In genomic region chr2:201233192-201234166, GRCh38 we compare ENCODE assay signal across 1 cellular context.
A peak's percentile ranks its signal among the peaks of the same experiment; 100 is the strongest.
TF ChIP-seq lines count a peak whose summit lies in the region.

No MANE protein-coding gene starts in this region.

TF ChIP-seq in HepG2, 621 proteins besides CTCF, POLR2A, EP300 and RAD21 (continued from another document and continues in another):
- TF ChIP-seq PBX2 (CRISPR knock-in tag; IDR thresholded peaks at IDR 0.05) = no peak
- no peak for TF ChIP-seq CHD4 (IDR thresholded peaks at IDR 0.05; ENCODE audit: borderline replicate concordance, low read length)
- TF ChIP-seq POGZ (CRISPR knock-in tag; IDR thresholded peaks at IDR 0.05) = 0 out of 2 replicates have a peak, but pooled peaks have one; percentile 33
- peak; percentile 51; the same call in 1 of the 2 replicates for TF ChIP-seq PHF21A (CRISPR knock-in tag; IDR thresholded peaks at IDR 0.05)
- TF ChIP-seq RBM22 (optimal IDR thresholded peaks at IDR 0.05; ENCODE audit: low read length) = no peak
- no peak for TF ChIP-seq ZNF17 (CRISPR knock-in tag; IDR thresholded peaks at IDR 0.05)
- TF ChIP-seq CERS6 (CRISPR knock-in tag; IDR thresholded peaks at IDR 0.05) = no peak
- TF ChIP-seq MLLT10 (CRISPR knock-in tag; IDR thresholded peaks at IDR 0.05) = 0 out of 2 replicates have a peak, but pooled peaks have one; percentile 55
- peak; percentile 53; the same call in 1 of the 2 replicates for TF ChIP-seq FOXC1 (CRISPR knock-in tag; IDR thresholded peaks at IDR 0.05; ENCODE audit: borderline replicate concordance)
- TF ChIP-seq TRAFD1 (CRISPR knock-in tag; IDR thresholded peaks at IDR 0.05; ENCODE audit: borderline replicate concordance) = no peak
- TF ChIP-seq SRSF4 (IDR thresholded peaks at IDR 0.05; ENCODE audit: low read depth, low read length, poor library complexity, severe bottlenecking) = no peak
- TF ChIP-seq PRDM15 (CRISPR knock-in tag; IDR thresholded peaks at IDR 0.05) = 0 out of 2 replicates have a peak, but pooled peaks have one; percentile 47
- no peak; the same call in 1 of the 2 replicates for TF ChIP-seq ZFP1 (CRISPR knock-in tag; IDR thresholded peaks at IDR 0.05)
- no peak for TF ChIP-seq AGO2 (optimal IDR thresholded peaks at IDR 0.05; ENCODE audit: low read depth, low read length)
- no peak for TF ChIP-seq RFX1 (IDR thresholded peaks at IDR 0.05)
- TF ChIP-seq HNRNPUL1 (IDR thresholded peaks at IDR 0.05; ENCODE audit: low read depth, low read length) = no peak
- no peak for TF ChIP-seq ZNF674 (CRISPR knock-in tag; IDR thresholded peaks at IDR 0.05; ENCODE audit: low read depth)
- TF ChIP-seq AKAP8 (CRISPR knock-in tag; IDR thresholded peaks at IDR 0.05) = no peak
- TF ChIP-seq ZBTB21 (CRISPR knock-in tag; IDR thresholded peaks at IDR 0.05) = no peak
- no peak for TF ChIP-seq BRF2 (CRISPR knock-in tag; IDR thresholded peaks at IDR 0.05)
- TF ChIP-seq IKZF1 (IDR thresholded peaks at IDR 0.05) = no peak
- peak; percentile 31; the same call in 1 of the 2 replicates for TF ChIP-seq FOSL2 (CRISPR knock-in tag; IDR thresholded peaks at IDR 0.05)
- no peak; the same call in 1 of the 2 replicates for TF ChIP-seq ZNF772 (CRISPR knock-in tag; IDR thresholded peaks at IDR 0.05)
- no peak for TF ChIP-seq SKIL (CRISPR knock-in tag; IDR thresholded peaks at IDR 0.05; ENCODE audit: borderline replicate concordance)
- TF ChIP-seq TRIM24 (CRISPR knock-in tag; IDR thresholded peaks at IDR 0.05) = no peak
- TF ChIP-seq FOXA3 (CRISPR knock-in tag; IDR thresholded peaks at IDR 0.05) = no peak
- TF ChIP-seq SOX5 (CRISPR knock-in tag; IDR thresholded peaks at IDR 0.05; ENCODE audit: borderline replicate concordance) = peak; percentile 68; the same call in 1 of the 2 replicates
- no peak for TF ChIP-seq RBM39 (IDR thresholded peaks at IDR 0.05; ENCODE audit: low read depth, low read length, poor library complexity, severe bottlenecking)
- no peak for TF ChIP-seq ZNF282 (IDR thresholded peaks at IDR 0.05; ENCODE audit: partially characterized antibody)
- TF ChIP-seq HNF1A (IDR thresholded peaks at IDR 0.05; ENCODE audit: low read depth) = peak; percentile 28; the same call in 1 of the 2 replicates
- TF ChIP-seq HNF1A (CRISPR knock-in tag; IDR thresholded peaks at IDR 0.05; ENCODE audit: borderline replicate concordance) = no peak; the same call in 1 of the 2 replicates
- TF ChIP-seq ZNF782 (CRISPR knock-in tag; IDR thresholded peaks at IDR 0.05; ENCODE audit: borderline replicate concordance) = peak; percentile 39; the same call in 1 of the 2 replicates
- no peak for TF ChIP-seq U2AF2 (IDR thresholded peaks at IDR 0.05; ENCODE audit: low read depth, low read length)
- TF ChIP-seq ZBTB37 (CRISPR knock-in tag; IDR thresholded peaks at IDR 0.05) = no peak
- TF ChIP-seq ZBTB7A (CRISPR knock-in tag; IDR thresholded peaks at IDR 0.05) = no peak
- no peak for TF ChIP-seq ZNF33A (CRISPR knock-in tag; IDR thresholded peaks at IDR 0.05; ENCODE audit: borderline replicate concordance)
- no peak; the same call in 1 of the 2 replicates for TF ChIP-seq SIX4 (CRISPR knock-in tag; IDR thresholded peaks at IDR 0.05)
